9 cellular contexts compared by ENCODE assay signal in genomic region chr9:96618209-96619108, GRCh38. TPM values are rescaled to one million over a fixed set of nuclear protein-coding genes. Genes with fewer than 3 reads are reported as not detected.
DNase-seq lines count a peak whose midpoint lies in the region; ATAC-seq, FAIRE-seq and TF ChIP-seq lines count a peak whose summit lies in the region.
"Had no signal": no experiment of that assay in that cellular context is flagged by ENCODE, and none has a peak within 500 bp of the region (broad histone marks: within the 10 kb centered on the region; RNA-seq: fewer than 3 reads in every experiment).

No MANE protein-coding gene starts in this region.

- H3K9me2 ChIP-seq in neural cell (ENCODE audit: insufficient read depth, low read length): no peaks in the 10 kb centered on the region

- no peaks in the 10 kb centered on the region for H3K36me3 ChIP-seq in CD8-positive, alpha-beta T cell (ENCODE audit: insufficient read depth, low read length)
- H3K36me3 ChIP-seq in neural cell (ENCODE audit: insufficient read depth, low read length): no peaks in the 10 kb centered on the region

- H3K27me3 Mint-ChIP-seq in CD8-positive, alpha-beta T cell (ENCODE audit: low read depth): peaks cover 54% of the 10 kb centered on the region

- TF ChIP-seq RAD21 in neural cell (conservative IDR thresholded peaks at IDR 0.05): no peak

- H3K9me3 Mint-ChIP-seq in CD8-positive, alpha-beta T cell: no peaks in the 10 kb centered on the region

- POLR2A ChIA-PET in CD8-positive, alpha-beta T cell (lab: Charles Lee): interaction anchor here (0.9 to 1.3 kb wide), 2 partner anchors 12 to 54 kb away, joined by 3 read pairs; no protein-coding TSS in a partner anchor

- peaks cover 20% of the 10 kb centered on the region for H3K4me1 ChIP-seq in CD8-positive, alpha-beta T cell (ENCODE audit: insufficient read depth, low read length)

- intact Hi-C loops in CD8-positive, alpha-beta T cell (cut with DNase I, micrococcal nuclease): no loop called here

- no peak for ATAC-seq in CD8-positive, alpha-beta T cell
- ATAC-seq in GM21737 (IDR thresholded peaks at IDR 0.05; ENCODE audit: unreplicated experiment) (no peak), HG03439 (IDR thresholded peaks at IDR 0.05; ENCODE audit: unreplicated experiment) (no peak)

- H3F3A ChIP-seq in neural cell (ENCODE audit: insufficient read depth, low read length, poor library complexity, severe bottlenecking): no peaks in the 10 kb centered on the region

- peaks cover 11% of the 10 kb centered on the region for H3K4me1 Mint-ChIP-seq in CD8-positive, alpha-beta T cell (ENCODE audit: low read depth)

- no peak overlapping the region for H3K27ac Mint-ChIP-seq in CD8-positive, alpha-beta T cell

- TF ChIP-seq CTCF in CD8-positive, alpha-beta T cell (IDR thresholded peaks at IDR 0.05): no peak
- no peak for TF ChIP-seq CTCF in neural cell (IDR thresholded peaks at IDR 0.05; ENCODE audit: poor library complexity, severe bottlenecking)

- no peaks in the 10 kb centered on the region for H3K36me3 Mint-ChIP-seq in CD8-positive, alpha-beta T cell

- H3K79me2 ChIP-seq in neural cell (replicated peaks; ENCODE audit: insufficient read depth, low read length): peaks cover 4% of the 10 kb centered on the region

- no peaks in the 10 kb centered on the region for H4K20me1 ChIP-seq in neural cell (ENCODE audit: insufficient read depth)

- peak in 1 of 7 experiments; percentile 14 for DNase-seq in CD8-positive, alpha-beta T cell
- DNase-seq in NCI-H146 treated with DMSO at 0.1 percent for 48 hours (lab: John Stamatoyannopoulos, UW; ENCODE audit: unreplicated experiment) (peak; percentile 0), frontal cortex (ENCODE audit: low spot score in 2 of 2) (peak; percentile 35 to 48), ureter (ENCODE audit: low spot score) (peak; percentile 53)
- DNase-seq in activated effector memory CD4-positive, alpha-beta T cell treated with anti-CD3 and anti-CD28 coated beads, Interleukin-2, amount 50 U/mL, for 16 hours: peak; percentile 68

- peak overlapping the region; percentile 46 for H3K4me3 ChIP-seq in CD8-positive, alpha-beta T cell (ENCODE audit: low read depth, low read length)
- peak overlapping the region; percentile 76 for H3K4me3 ChIP-seq in neural cell (ENCODE audit: low read length)

- peaks cover 10% of the 10 kb centered on the region for H3K27me3 ChIP-seq in CD8-positive, alpha-beta T cell (ENCODE audit: insufficient read depth, low read length)
- H3K27me3 ChIP-seq in neural cell (ENCODE audit: insufficient read depth, low read depth, low read length): no peaks in the 10 kb centered on the region

- peak; percentile 81 for TF ChIP-seq EP300 in neural cell (conservative IDR thresholded peaks at IDR 0.05; ENCODE audit: poor library complexity, severe bottlenecking)

- no peak overlapping the region for H3K27ac ChIP-seq in CD8-positive, alpha-beta T cell (ENCODE audit: low read depth, low read length)
- H3K27ac ChIP-seq in neural cell (ENCODE audit: low read length): no peak overlapping the region
- H3K27ac ChIP-seq: HL-60 had no signal

- H3K4me3 Mint-ChIP-seq in CD8-positive, alpha-beta T cell: peak overlapping the region; percentile 69

- no peaks in the 10 kb centered on the region for H3K9me3 ChIP-seq in CD8-positive, alpha-beta T cell (ENCODE audit: low read length)
- H3K9me3 ChIP-seq in neural cell (ENCODE audit: low read length): no peaks in the 10 kb centered on the region

- H3K4me2 ChIP-seq in neural cell (ENCODE audit: low read length): peak overlapping the region; percentile 81

- FAIRE-seq in frontal cortex (lab: Jason Lieb, UNC): no peak

- peak overlapping the region; percentile 66 for H3K9ac ChIP-seq in neural cell (ENCODE audit: low read length)

- H2AFZ ChIP-seq in neural cell (ENCODE audit: low read depth, low read length): peak overlapping the region; percentile 41

- CTCF ChIA-PET in CD8-positive, alpha-beta T cell (lab: Charles Lee): interaction anchor here (0.6 to 1.4 kb wide), 2 partner anchors 14 to 53 kb away, joined by 3 to 4 read pairs; no protein-coding TSS in a partner anchor

TF ChIP-seq in neural cell, 6 proteins besides CTCF, POLR2A, EP300 and RAD21:
- TF ChIP-seq POLR2AphosphoS5 (IDR thresholded peaks at IDR 0.05): peak; percentile 78
- no peak for TF ChIP-seq SMC3 (conservative IDR thresholded peaks at IDR 0.05; ENCODE audit: poor library complexity)
- TF ChIP-seq EZH2 (IDR thresholded peaks at IDR 0.05; ENCODE audit: borderline replicate concordance, insufficient read depth, low read length, poor library complexity, severe bottlenecking): no peak
- no peak for TF ChIP-seq TAF1 (IDR thresholded peaks at IDR 0.05; ENCODE audit: low read depth)
- no peak for TF ChIP-seq REST (IDR thresholded peaks at IDR 0.05; ENCODE audit: borderline replicate concordance)

RNA-seq across cellular contexts. Expression of gene CDC14B, which starts 1.2 kb away (rescaled TPM):
- 1 to 10 TPM; 2.2 to 2.4 TPM for total RNA-seq in CD8-positive, alpha-beta T cell
- 38.3 TPM for total RNA-seq in frontal cortex
- 5.8 and 7.0 TPM in 2 replicates for polyA plus RNA-seq in neural cell
- polyA minus RNA-seq in neural cell: 34.4 and 42.4 TPM in 2 replicates
- 42.0 TPM for total RNA-seq in ureter

RNA-seq across cellular contexts. Expression of gene PRXL2C, which starts 36.7 kb away (rescaled TPM):
- 10 to 100 TPM; 17.8 to 19.4 TPM for total RNA-seq in CD8-positive, alpha-beta T cell
- total RNA-seq in frontal cortex: 6.9 TPM
- polyA plus RNA-seq in neural cell: 0.12 and 0.14 TPM in 2 replicates
- polyA minus RNA-seq in neural cell: 0.23 and 0.24 TPM in 2 replicates
- 14.0 TPM for total RNA-seq in ureter

Comparison
In these comparisons a context has a peak if more than half of its experiments do, and no peak if none do; other contexts are left out.
1. RNA of gene CDC14B, which starts 1.2 kb away (total RNA-seq): 42.0 TPM in ureter (single experiment) and 38.3 TPM in frontal cortex (single experiment); 2.2 to 2.4 TPM in CD8-positive, alpha-beta T cell; every median in the first group is over 10 times any median in the second.